In genomic region chr19:3029070-3029923, GRCh38 we compare ENCODE assay signal across 8 cellular contexts. TPM values are rescaled to one million over a fixed set of nuclear protein-coding genes. Genes with fewer than 3 reads are reported as not detected.
DNase-seq lines count a peak whose midpoint lies in the region; ATAC-seq and TF ChIP-seq lines count a peak whose summit lies in the region.

Gene TLE2, minus strand, starts transcription at chr19:3029280. Its CDS starts 376 bp downstream, at chr19:3028904.

- no peak for TF ChIP-seq CTCF in Caco-2 (IDR thresholded peaks at IDR 0.05; ENCODE audit: insufficient read depth in 1 of 2, low read depth in 1 of 2, low read length in 1 of 2, severe bottlenecking in 1 of 2, unreplicated experiment in 1 of 2)
- TF ChIP-seq CTCF in PC-9 (conservative IDR thresholded peaks at IDR 0.05): no peak
- TF ChIP-seq CTCF in epithelial cell of proximal tubule (conservative IDR thresholded peaks at IDR 0.05; ENCODE audit: low read depth, low read length): no peak
- no peak for TF ChIP-seq CTCF in nephron (IDR thresholded peaks at IDR 0.05; ENCODE audit: unreplicated experiment in 3 of 3)

- H2AFZ ChIP-seq in PC-9: peak within 1 kb of the TSS; percentile 71

- no peaks in the 10 kb centered on the region for H3K9me3 Mint-ChIP-seq in Caco-2 (ENCODE audit: unreplicated experiment)
- peaks cover 3% of the 10 kb centered on the region for H3K9me3 Mint-ChIP-seq in nephron

- H3K4me1 ChIP-seq in Caco-2 (peaks cover 21% of the 10 kb centered on the region), PC-9 (replicated peaks; ENCODE audit: insufficient read depth) (0 out of 2 replicates have a peak, but pooled peaks cover 2% of the 10 kb centered on the region)

- ATAC-seq in HG02840 (IDR thresholded peaks at IDR 0.05; ENCODE audit: low FRiP score, unreplicated experiment): no peak
- ATAC-seq in HG02623 (IDR thresholded peaks at IDR 0.05; ENCODE audit: unreplicated experiment): no peak

- H3K36me3 Mint-ChIP-seq in Caco-2 (ENCODE audit: insufficient read depth, unreplicated experiment): peaks cover 4% of the 10 kb centered on the region
- H3K36me3 Mint-ChIP-seq in nephron (ENCODE audit: low read depth): no peaks in the 10 kb centered on the region

- peak within 1 kb of the TSS; percentile 84 for H3K4me2 ChIP-seq in PC-9

- H3K27me3 ChIP-seq in Caco-2 (replicated peaks; ENCODE audit: control insufficient read depth, insufficient read depth, low read length) (no peaks in the 10 kb centered on the region), PC-9 (ENCODE audit: insufficient read depth, low read depth) (no peaks in the 10 kb centered on the region)

- BruUV-seq in Caco-2 (replicated peaks; lab: Mats Ljungman, UMichigan) (no TSS peak), PC-9 (replicated peaks; lab: Mats Ljungman, UMichigan) (no TSS peak)

- no peaks in the 10 kb centered on the region for H4K20me1 ChIP-seq in PC-9 (ENCODE audit: insufficient read depth)

- H3K4me1 Mint-ChIP-seq in Caco-2 (ENCODE audit: low read depth, unreplicated experiment): peaks cover 24% of the 10 kb centered on the region
- H3K4me1 Mint-ChIP-seq in nephron: peaks cover 14% of the 10 kb centered on the region

- intact Hi-C loops in Caco-2 (cut with micrococcal nuclease; ENCODE audit: unreplicated experiment): loop anchor here (2.0 kb wide), 1 partner anchor 66 kb away; no protein-coding TSS in a partner anchor
- intact Hi-C loops in PC-9 (cut with micrococcal nuclease; ENCODE audit: unreplicated experiment): no loop called here

- CTCF ChIA-PET in Caco-2 (lab: Charles Lee): no interaction called here
- CTCF ChIA-PET in PC-9 (lab: Charles Lee): no interaction called here

- no peak for DNase-seq in Caco-2
- no peak for DNase-seq in PC-9
- no peak for DNase-seq in epithelial cell of proximal tubule (ENCODE audit: low read depth)
- no peak for DNase-seq in cortex of kidney (lab: John Stamatoyannopoulos, UW)
- no peak for DNase-seq in CD1c-positive myeloid dendritic cell (ENCODE audit: extremely low spot score)

- no peaks in the 10 kb centered on the region for H3K79me2 ChIP-seq in PC-9 (ENCODE audit: low read depth)

- no peak within 1 kb of the TSS for H3K27ac ChIP-seq in PC-9

- peak within 1 kb of the TSS; percentile 72 for H3K4me3 Mint-ChIP-seq in Caco-2 (ENCODE audit: unreplicated experiment)
- H3K4me3 Mint-ChIP-seq in nephron: peak within 1 kb of the TSS; percentile 75 to 84 (median 83)

- H3K4me3 ChIP-seq in Caco-2 (ENCODE audit: low read depth, low read length): peak within 1 kb of the TSS; percentile 79
- peak within 1 kb of the TSS; percentile 60 for H3K4me3 ChIP-seq in PC-9
- H3K4me3 ChIP-seq in epithelial cell of proximal tubule (ENCODE audit: low read depth, low read length): peak within 1 kb of the TSS; percentile 51

- no peaks in the 10 kb centered on the region for H3K9me2 ChIP-seq in PC-9 (ENCODE audit: insufficient read depth)

- POLR2A ChIA-PET in Caco-2 (lab: Charles Lee) (no interaction called here), PC-9 (lab: Charles Lee; ENCODE audit: unreplicated experiment) (no interaction called here)

- no peaks in the 10 kb centered on the region for H3F3A ChIP-seq in PC-9 (ENCODE audit: insufficient read depth, low read depth)

- H3K36me3 ChIP-seq in Caco-2 (ENCODE audit: control insufficient read depth, insufficient read depth, low read length): no peaks in the 10 kb centered on the region
- no peaks in the 10 kb centered on the region for H3K36me3 ChIP-seq in PC-9 (ENCODE audit: low read depth)

- H3K27me3 Mint-ChIP-seq in Caco-2 (ENCODE audit: insufficient read depth, unreplicated experiment): no peaks in the 10 kb centered on the region
- H3K27me3 Mint-ChIP-seq in nephron (ENCODE audit: low read depth): peaks cover 77% of the 10 kb centered on the region

- no peak within 1 kb of the TSS for H3K27ac Mint-ChIP-seq in Caco-2 (ENCODE audit: unreplicated experiment)
- peak within 1 kb of the TSS in 2 of 3 experiments; percentile 48 to 68 for H3K27ac Mint-ChIP-seq in nephron

- H3K9me3 ChIP-seq in Caco-2 (no peaks in the 10 kb centered on the region), PC-9 (ENCODE audit: insufficient read depth, low read depth) (no peaks in the 10 kb centered on the region)

RNA-seq across cellular contexts. Expression of gene TLE2, which starts in this region (rescaled TPM):
- total RNA-seq in Caco-2 (2022) (29.2 and 31.3 TPM in 2 replicates), PC-9 (2021) (13.7 and 21.8 TPM in 2 replicates), epithelial cell of proximal tubule (1.6 and 2.9 TPM in 2 replicates)
